21 cellular contexts compared by ENCODE assay signal in the genomic region with DNA sequence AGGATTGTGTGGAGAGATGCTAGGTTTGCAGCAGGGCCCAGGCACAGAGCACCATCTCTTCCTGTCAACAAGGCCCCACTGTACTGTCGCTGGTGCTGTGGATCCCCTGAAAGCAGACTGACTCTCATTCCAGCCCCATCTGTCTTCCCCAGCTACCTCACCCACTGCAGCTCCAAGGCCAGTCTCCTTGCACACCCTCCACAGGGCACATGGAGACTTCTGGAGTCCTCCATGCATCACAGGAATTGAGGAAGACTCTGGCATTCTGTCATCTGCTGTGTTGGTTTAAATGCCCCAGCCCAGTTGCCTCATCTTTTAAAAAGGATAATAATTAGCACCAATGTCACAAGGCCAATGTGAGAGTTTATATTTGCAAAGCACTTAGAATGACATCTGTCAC.
"Had no signal": no experiment of that assay in that cellular context is flagged by ENCODE, and none has a peak within 500 bp of the region (broad histone marks: within the 10 kb centered on the region; RNA-seq: fewer than 3 reads in every experiment).

No MANE protein-coding gene starts in this region.

- H3K27me3 ChIP-seq: hepatocyte, pancreas, stomach, transverse colon had no signal

- H3K27ac ChIP-seq: coronary artery, foreskin keratinocyte, hepatocyte, pancreas, stomach, thoracic aorta, transverse colon had no signal

- ATAC-seq: foreskin keratinocyte; left colon; naive thymus-derived CD4-positive, alpha-beta T cell; pancreas; right cardiac atrium had no signal

- H3K4me3 Mint-ChIP-seq: endodermal cell, neural crest cell had no signal

- H3K4me3 ChIP-seq: coronary artery, hepatocyte, pancreas, stomach, thoracic aorta, transverse colon had no signal

- H3K79me2 ChIP-seq: hepatocyte had no signal

- H2AFZ ChIP-seq: hepatocyte had no signal

- H3K4me2 ChIP-seq: hepatocyte had no signal

- H3K27ac Mint-ChIP-seq: endodermal cell, progenitor cell of endocrine pancreas had no signal

- H3K36me3 ChIP-seq: pancreas, stomach, thoracic aorta, transverse colon had no signal

- DNase-seq: effector CD4-positive, alpha-beta T cell; endodermal cell; erythroblast; foreskin keratinocyte; kidney; left colon; naive thymus-derived CD4-positive, alpha-beta T cell; occipital lobe; pancreas; right cardiac atrium; small intestine; stimulated activated CD4-positive, alpha-beta T cell treated with anti-CD3 and anti-CD28 coated beads, Interleukin-12 subunit alpha, Interleukin-12 subunit beta, amount 100 ng/mL, for 4 hours; stimulated activated naive CD4-positive, alpha-beta T cell; stomach; substantia nigra; transverse colon had no signal

- H3K4me1 ChIP-seq: pancreas had no signal
